In the genomic region with DNA sequence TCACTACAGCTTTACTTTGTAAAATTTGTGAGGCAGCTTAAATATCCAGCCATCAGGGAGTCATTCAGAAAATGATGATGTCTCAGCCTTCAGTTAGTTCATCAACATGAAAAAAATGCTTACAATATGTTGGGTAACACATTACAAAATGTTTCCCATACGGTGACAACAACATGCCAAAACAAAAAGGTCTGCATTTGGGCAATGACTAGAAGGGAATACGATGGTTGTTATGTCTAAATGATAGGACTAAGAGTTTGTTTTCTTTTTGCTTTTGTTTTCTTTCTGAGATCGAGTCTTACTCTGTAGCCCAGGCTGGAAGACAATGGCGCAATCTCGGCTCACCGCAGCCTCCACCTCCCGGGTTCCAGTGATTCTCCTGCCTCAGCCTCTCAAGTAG, we compare ENCODE assay signal across 18 cellular contexts. TPM values are rescaled to one million over a fixed set of nuclear protein-coding genes. Genes with fewer than 3 reads are reported as not detected.
DNase-seq lines count a peak whose midpoint lies in the region; ATAC-seq and TF ChIP-seq lines count a peak whose summit lies in the region.
"Had no signal": no experiment of that assay in that cellular context is flagged by ENCODE, and none has a peak within 500 bp of the region (broad histone marks: within the 10 kb centered on the region; RNA-seq: fewer than 3 reads in every experiment).

No MANE protein-coding gene starts in this region.

- H3K9ac ChIP-seq in mammary epithelial cell (ENCODE audit: insufficient read depth, low read length), result no peak overlapping the region

- no peaks in the 10 kb centered on the region for H3K79me2 ChIP-seq in mammary epithelial cell (ENCODE audit: insufficient read depth, low read length)

- peaks cover 10% of the 10 kb centered on the region for H3K27me3 Mint-ChIP-seq in MCF 10A (ENCODE audit: insufficient read depth, unreplicated experiment)
- H3K27me3 Mint-ChIP-seq in naive thymus-derived CD8-positive, alpha-beta T cell, result peaks cover 0 to 12% (median 4%) of the 10 kb centered on the region in 5 donors

- no peaks in the 10 kb centered on the region for H3K9me3 Mint-ChIP-seq in MCF 10A (ENCODE audit: unreplicated experiment)
- no peaks in the 10 kb centered on the region for H3K9me3 Mint-ChIP-seq in naive thymus-derived CD8-positive, alpha-beta T cell

- peaks cover under 1% of the 10 kb centered on the region for H3K4me1 Mint-ChIP-seq in MCF 10A (ENCODE audit: insufficient read depth, unreplicated experiment)
- no peaks in the 10 kb centered on the region for H3K4me1 Mint-ChIP-seq in naive thymus-derived CD8-positive, alpha-beta T cell

- no peaks in the 10 kb centered on the region for H3K9me3 ChIP-seq in mammary epithelial cell (replicated peaks; ENCODE audit: insufficient read depth, low read length)
- H3K9me3 ChIP-seq: Caco-2 had no signal

- no peak for TF ChIP-seq CTCF in MCF 10A (IDR thresholded peaks at IDR 0.05; ENCODE audit: unreplicated experiment)
- no peak for TF ChIP-seq CTCF in mammary epithelial cell (conservative IDR thresholded peaks at IDR 0.05 in 1 of 2, IDR thresholded peaks at IDR 0.05 in 1 of 2; ENCODE audit: extremely low read depth in 1 of 2, insufficient read depth in 1 of 2, low read depth in 1 of 2, low read length in 2 of 2)
- no peak for TF ChIP-seq CTCF in fibroblast of pulmonary artery (IDR thresholded peaks at IDR 0.05; ENCODE audit: low read length, missing control alignments)

- no peak overlapping the region for H3K4me3 ChIP-seq in mammary epithelial cell (replicated peaks in 1 of 3; ENCODE audit: insufficient read depth in 1 of 3, low read depth in 2 of 3, low read length in 3 of 3)
- no peak overlapping the region for H3K4me3 ChIP-seq in fibroblast of pulmonary artery (replicated peaks; ENCODE audit: low read depth, low read length)

- WGBS in mammary epithelial cell (ENCODE audit: low coverage, missing lambda C conversion rate), result 86% methylated on average over 7 of the region's 7 CpGs

- H3K4me1 ChIP-seq in mammary epithelial cell (ENCODE audit: insufficient read depth, low read length), result peaks cover 2% of the 10 kb centered on the region
- H3K4me1 ChIP-seq: Caco-2 had no signal

- H3K27ac Mint-ChIP-seq in MCF 10A (ENCODE audit: low read depth, unreplicated experiment), result no peak overlapping the region
- H3K27ac Mint-ChIP-seq in naive thymus-derived CD8-positive, alpha-beta T cell, result no peak overlapping the region
- H3K27ac Mint-ChIP-seq: CD14-positive monocyte had no signal

- H3K36me3 ChIP-seq in mammary epithelial cell (ENCODE audit: insufficient read depth, low read length), result no peaks in the 10 kb centered on the region

- no peaks in the 10 kb centered on the region for H4K20me1 ChIP-seq in mammary epithelial cell (ENCODE audit: insufficient read depth, low read length)

- H3K27me3 ChIP-seq in mammary epithelial cell (ENCODE audit: insufficient read depth, low read length), result no peaks in the 10 kb centered on the region

- in situ Hi-C loops in mammary epithelial cell (cut with MboI; ENCODE audit: low sequenced_read_pairs in 2 of 2), result no loop called here

- intact Hi-C loops in MCF 10A (cut with micrococcal nuclease) (no loop called here), mammary epithelial cell (cut with micrococcal nuclease) (no loop called here)

- POLR2A ChIA-PET in MCF 10A (lab: Yijun Ruan, JAX), result no interaction called here
- POLR2A ChIA-PET in naive thymus-derived CD8-positive, alpha-beta T cell (lab: Charles Lee), result no interaction called here

- CTCF ChIA-PET in MCF 10A (lab: Yijun Ruan, JAX), result interaction anchor here (0.6 kb wide), 1 partner anchor 890 kb away, joined by 3 read pairs; no protein-coding TSS in a partner anchor
- CTCF ChIA-PET in mammary epithelial cell (lab: Charles Lee; ENCODE audit: low non-redundant PET), result no interaction called here

- no peak overlapping the region for H3K27ac ChIP-seq in mammary epithelial cell (ENCODE audit: insufficient read depth, low read depth, low read length)
- H3K27ac ChIP-seq: 22Rv1 had no signal

- DNase-seq in MCF 10A (ENCODE audit: unreplicated experiment), result peak; percentile 14
- DNase-seq in mammary epithelial cell, result no peak
- DNase-seq in amniotic epithelial cell (ENCODE audit: low read depth), result peak; percentile 7
- DNase-seq in fibroblast of pulmonary artery (ENCODE audit: low read depth), result peak; percentile 25
- no peak for DNase-seq in naive thymus-derived CD8-positive, alpha-beta T cell
- DNase-seq in NCI-H2196 (lab: John Stamatoyannopoulos, UW; ENCODE audit: unreplicated experiment), result no peak
- DNase-seq: Caco-2, Karpas-422, NCI-H2029, NCI-H2171 treated with DMSO at 0.1 percent for 48 hours, NCI-H510A treated with DMSO at 0.1 percent for 48 hours, SHP77 had no signal

- no peak overlapping the region for H3K4me3 Mint-ChIP-seq in MCF 10A (ENCODE audit: unreplicated experiment)
- H3K4me3 Mint-ChIP-seq in naive thymus-derived CD8-positive, alpha-beta T cell, result no peak overlapping the region
- H3K4me3 Mint-ChIP-seq: CD14-positive monocyte had no signal

- H3K4me2 ChIP-seq in mammary epithelial cell (ENCODE audit: insufficient read depth, low read depth, low read length), result no peak overlapping the region

- no peak overlapping the region for H2AFZ ChIP-seq in mammary epithelial cell (ENCODE audit: low read depth, low read length)

- H3K36me3 Mint-ChIP-seq in MCF 10A (ENCODE audit: insufficient read depth, unreplicated experiment), result no peaks in the 10 kb centered on the region
- no peaks in the 10 kb centered on the region for H3K36me3 Mint-ChIP-seq in naive thymus-derived CD8-positive, alpha-beta T cell
- H3K36me3 Mint-ChIP-seq: CD14-positive monocyte had no signal

- dilution Hi-C loops in mammary epithelial cell (cut with HindIII; ENCODE audit: low sequenced_read_pairs), result loop anchor here (5.0 kb wide), 1 partner anchor 65 kb away; no protein-coding TSS in a partner anchor

- no peak for ATAC-seq in naive thymus-derived CD8-positive, alpha-beta T cell
- ATAC-seq in GM21528 (IDR thresholded peaks at IDR 0.05; ENCODE audit: low FRiP score, unreplicated experiment) (no peak), HG03045 (IDR thresholded peaks at IDR 0.05; ENCODE audit: unreplicated experiment) (no peak)
- ATAC-seq: SK-N-SH treated with all-trans-retinoic acid at 6 μM for 48 hours had no signal

- BruUV-seq in MCF 10A (replicated peaks; lab: Mats Ljungman, UMichigan) (no TSS peak), mammary epithelial cell (replicated peaks; lab: Mats Ljungman, UMichigan) (no TSS peak)

RNA-seq across cellular contexts. Expression of a gene that starts 46.9 kb away (rescaled TPM):
- total RNA-seq in MCF 10A (2022), result not detected in 2 replicates
- under 1 TPM in 1 of 2 donors, not detected in 1; 0.17 TPM for total RNA-seq in mammary epithelial cell
- 0.03 TPM for polyA plus RNA-seq in mammary epithelial cell
- polyA minus RNA-seq in mammary epithelial cell, result not detected
- total RNA-seq in naive thymus-derived CD8-positive, alpha-beta T cell, result under 1 TPM in 1 of 2 experiments, not detected in 1; 0.21 TPM
- polyA plus RNA-seq in naive thymus-derived CD8-positive, alpha-beta T cell, result not detected
- total RNA-seq: Caco-2, H1 had no signal
- polyA plus RNA-seq: CD14-positive monocyte had no signal

Comparison
In these comparisons a context has a peak if more than half of its experiments do, and no peak if none do; other contexts are left out.
1. DNase-seq: peak in MCF 10A (single experiment), amniotic epithelial cell (single experiment) and fibroblast of pulmonary artery (single experiment); none in mammary epithelial cell (single experiment), naive thymus-derived CD8-positive, alpha-beta T cell (0 of 10) and NCI-H2196 (single experiment).